7 cellular contexts compared by ENCODE assay signal in genomic region chr7:15720849-15721471, GRCh38. TPM values are rescaled to one million over a fixed set of nuclear protein-coding genes. Genes with fewer than 3 reads are reported as not detected.
A peak's percentile ranks its signal among the peaks of the same experiment; 100 is the strongest.
DNase-seq lines count a peak whose midpoint lies in the region; ATAC-seq and TF ChIP-seq lines count a peak whose summit lies in the region.

No MANE protein-coding gene starts in this region.

- H3K27me3 ChIP-seq in CD4-positive, alpha-beta T cell (ENCODE audit: control insufficient read depth, insufficient read depth, low read length), result no peaks in the 10 kb centered on the region

- DNase-seq in ELR (ENCODE audit: low read depth) (peak; percentile 65), KG1 (lab: John Stamatoyannopoulos, UW) (peak; percentile 28), SK-N-DZ (ENCODE audit: low spot score) (peak; percentile 38), fibroblast of the conjunctiva (ENCODE audit: low read depth) (peak; percentile 28), skeletal muscle cell (ENCODE audit: low read depth) (peak; percentile 27)
- DNase-seq in CD4-positive, alpha-beta T cell, result no peak
- no peak for DNase-seq in activated CD4-positive, CD25-positive, alpha-beta regulatory T cell treated with anti-CD3 and anti-CD28 coated beads, Interleukin-2, amount 50 U/mL, for 72 hours

- no peak overlapping the region for H3K4me3 Mint-ChIP-seq in CD4-positive, alpha-beta T cell

- ATAC-seq in CD4-positive, alpha-beta T cell (ENCODE audit: poor library complexity), result no peak

- intact Hi-C loops in CD4-positive, alpha-beta T cell (cut with DNase I, micrococcal nuclease), result no loop called here

- H3K27ac ChIP-seq in CD4-positive, alpha-beta T cell (ENCODE audit: low read depth, low read length), result no peak overlapping the region

- H3K27ac Mint-ChIP-seq in CD4-positive, alpha-beta T cell, result no peak overlapping the region

- no peak overlapping the region for H3K4me3 ChIP-seq in skeletal muscle cell (ENCODE audit: low read depth, low read length)

- H3K27me3 Mint-ChIP-seq in CD4-positive, alpha-beta T cell, result no peaks in the 10 kb centered on the region

- no peaks in the 10 kb centered on the region for H3K9me3 Mint-ChIP-seq in CD4-positive, alpha-beta T cell

- CTCF ChIA-PET in CD4-positive, alpha-beta T cell (lab: Charles Lee), result no interaction called here

- no peaks in the 10 kb centered on the region for H3K9me3 ChIP-seq in CD4-positive, alpha-beta T cell (ENCODE audit: control insufficient read depth, low read length)

- no peaks in the 10 kb centered on the region for H3K36me3 Mint-ChIP-seq in CD4-positive, alpha-beta T cell (ENCODE audit: low read depth)

- POLR2A ChIA-PET in CD4-positive, alpha-beta T cell (lab: Charles Lee), result no interaction called here

- no peak for TF ChIP-seq CTCF in CD4-positive, alpha-beta T cell (IDR thresholded peaks at IDR 0.05)

- H3K4me1 Mint-ChIP-seq in CD4-positive, alpha-beta T cell (ENCODE audit: low read depth), result no peaks in the 10 kb centered on the region

RNA-seq across cellular contexts. Expression of gene MEOX2, which starts 34.5 kb away (rescaled TPM):
- not detected in 2 replicates for polyA plus RNA-seq in SK-N-DZ (2014; cell fraction: cytosol; rRNA removed)
- not detected in 2 replicates for polyA plus RNA-seq in SK-N-DZ (2014; cell fraction: nucleus; rRNA removed)
- total RNA-seq in CD4-positive, alpha-beta T cell, result not detected

Comparison
In these comparisons a context has a peak if more than half of its experiments do, and no peak if none do; other contexts are left out.
1. DNase-seq: peak in ELR (single experiment), KG1 (single experiment), SK-N-DZ (single experiment), fibroblast of the conjunctiva (single experiment) and skeletal muscle cell (single experiment); none in CD4-positive, alpha-beta T cell (0 of 10) and activated CD4-positive, CD25-positive, alpha-beta regulatory T cell treated with anti-CD3 and anti-CD28 coated beads, Interleukin-2, amount 50 U/mL, for 72 hours (single experiment).